ENCODE assay signal across 8 cellular contexts in the genomic region with DNA sequence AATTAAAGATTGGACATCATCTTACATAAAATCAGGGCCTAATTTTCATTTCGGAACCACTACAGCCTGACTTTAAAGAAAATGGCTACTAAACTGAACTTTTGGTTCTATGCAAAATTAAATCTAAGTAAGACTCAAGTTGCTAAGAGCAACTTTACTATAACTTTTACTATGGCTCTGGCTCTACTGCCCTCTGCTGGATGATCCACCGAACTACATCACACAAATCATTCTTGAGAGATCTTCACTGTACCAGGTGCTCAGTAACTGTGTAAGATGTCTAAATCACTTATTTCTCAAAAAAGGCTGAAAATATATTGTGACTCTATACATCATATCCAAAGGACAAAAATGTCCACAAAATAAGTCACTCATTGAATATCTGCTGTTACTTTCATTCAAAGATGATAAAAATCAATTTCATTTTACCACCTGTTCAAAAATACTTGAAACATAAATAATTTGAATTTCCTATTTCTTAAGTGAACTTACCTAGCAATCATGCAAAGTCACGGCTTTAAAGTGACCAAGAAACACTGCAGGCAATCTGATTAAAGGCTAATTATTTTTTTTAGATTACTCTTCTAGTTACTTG. TPM values are rescaled to one million over a fixed set of nuclear protein-coding genes. Genes with fewer than 3 reads are reported as not detected.
DNase-seq lines count a peak whose midpoint lies in the region; ATAC-seq and TF ChIP-seq lines count a peak whose summit lies in the region.

No MANE protein-coding gene starts in this region.

- no peak for TF ChIP-seq EP300 in gastroesophageal sphincter (IDR thresholded peaks at IDR 0.05)

- H3K36me3 Mint-ChIP-seq in progenitor cell of endocrine pancreas (ENCODE audit: insufficient read depth): peaks cover 7% of the 10 kb centered on the region

- DNase-seq in COLO668 (lab: John Stamatoyannopoulos, UW; ENCODE audit: unreplicated experiment) (peak; percentile 16), HS-5 (ENCODE audit: low read depth) (peak; percentile 28), SHP77 treated with DMSO at 0.1 percent for 48 hours (lab: John Stamatoyannopoulos, UW) (peak; percentile 3), progenitor cell of endocrine pancreas (ENCODE audit: low spot score, unreplicated experiment) (peak; percentile 49)
- peak; percentile 62 for DNase-seq in activated gamma-delta T cell treated with anti-CD3 and anti-CD28 coated beads, Interleukin-2, amount 50 U/mL, for 16 hours (ENCODE audit: low read depth)

- H3K4me3 ChIP-seq in gastroesophageal sphincter: no peak overlapping the region

- H3K36me3 ChIP-seq in gastroesophageal sphincter: peaks cover 0 to 56% of the 10 kb centered on the region in 2 donors

- H3K4me1 Mint-ChIP-seq in progenitor cell of endocrine pancreas (ENCODE audit: low read depth): peaks cover 15% of the 10 kb centered on the region

- peak overlapping the region in 1 of 4 donors; percentile 48 for H3K27ac ChIP-seq in gastroesophageal sphincter

- ATAC-seq in GM19438 (IDR thresholded peaks at IDR 0.05; ENCODE audit: low read depth, unreplicated experiment): peak; percentile 69
- peak; percentile 46 for ATAC-seq in gastroesophageal sphincter
- ATAC-seq in GM19324 (IDR thresholded peaks at IDR 0.05; ENCODE audit: low FRiP score, unreplicated experiment): no peak

- H3K9me3 ChIP-seq in gastroesophageal sphincter: no peaks in the 10 kb centered on the region

- H3K9me3 Mint-ChIP-seq in progenitor cell of endocrine pancreas (ENCODE audit: low read depth): no peaks in the 10 kb centered on the region

- H3K4me3 Mint-ChIP-seq in progenitor cell of endocrine pancreas (ENCODE audit: low read depth): no peak overlapping the region

- no peak overlapping the region for H3K27ac Mint-ChIP-seq in progenitor cell of endocrine pancreas

- peaks cover 3 to 42% (median 5%) of the 10 kb centered on the region in 3 donors for H3K4me1 ChIP-seq in gastroesophageal sphincter

- TF ChIP-seq POLR2A in gastroesophageal sphincter (IDR thresholded peaks at IDR 0.05): no peak

- TF ChIP-seq CTCF in gastroesophageal sphincter (IDR thresholded peaks at IDR 0.05) (peak; percentile 86 to 90 (median 87)), progenitor cell of endocrine pancreas (IDR thresholded peaks at IDR 0.05; ENCODE audit: unreplicated experiment) (peak; percentile 94)

- whole genome bisulfite sequencing in gastroesophageal sphincter (ENCODE audit: low coverage in 1 of 2), 2 donors: 6 to 14% methylated on average over 3 of the region's 3 CpGs

- no peaks in the 10 kb centered on the region for H3K27me3 ChIP-seq in gastroesophageal sphincter

- no peaks in the 10 kb centered on the region for H3K27me3 Mint-ChIP-seq in progenitor cell of endocrine pancreas

RNA-seq across cellular contexts. Expression of a gene that starts 13.5 kb away (rescaled TPM):
- total RNA-seq in gastroesophageal sphincter: 100 to 1,000 TPM in 1 of 4 donors, 10 to 100 TPM in 3; 68.7 to 117 (median 86.4) TPM
- total RNA-seq in progenitor cell of endocrine pancreas: 26.2 and 28.0 TPM in 2 replicates

Comparison
In these comparisons a context has a peak if more than half of its experiments do, and no peak if none do; other contexts are left out.
1. DNase-seq: peak in every context shown above with its lines; median percentile 62 in activated gamma-delta T cell treated with anti-CD3 and anti-CD28 coated beads, Interleukin-2, amount 50 U/mL, for 16 hours; 49 in progenitor cell of endocrine pancreas; 28 in HS-5; 16 in COLO668; 3 in SHP77 treated with DMSO at 0.1 percent for 48 hours.